ENCODE assay signal across 15 cellular contexts in the genomic region with DNA sequence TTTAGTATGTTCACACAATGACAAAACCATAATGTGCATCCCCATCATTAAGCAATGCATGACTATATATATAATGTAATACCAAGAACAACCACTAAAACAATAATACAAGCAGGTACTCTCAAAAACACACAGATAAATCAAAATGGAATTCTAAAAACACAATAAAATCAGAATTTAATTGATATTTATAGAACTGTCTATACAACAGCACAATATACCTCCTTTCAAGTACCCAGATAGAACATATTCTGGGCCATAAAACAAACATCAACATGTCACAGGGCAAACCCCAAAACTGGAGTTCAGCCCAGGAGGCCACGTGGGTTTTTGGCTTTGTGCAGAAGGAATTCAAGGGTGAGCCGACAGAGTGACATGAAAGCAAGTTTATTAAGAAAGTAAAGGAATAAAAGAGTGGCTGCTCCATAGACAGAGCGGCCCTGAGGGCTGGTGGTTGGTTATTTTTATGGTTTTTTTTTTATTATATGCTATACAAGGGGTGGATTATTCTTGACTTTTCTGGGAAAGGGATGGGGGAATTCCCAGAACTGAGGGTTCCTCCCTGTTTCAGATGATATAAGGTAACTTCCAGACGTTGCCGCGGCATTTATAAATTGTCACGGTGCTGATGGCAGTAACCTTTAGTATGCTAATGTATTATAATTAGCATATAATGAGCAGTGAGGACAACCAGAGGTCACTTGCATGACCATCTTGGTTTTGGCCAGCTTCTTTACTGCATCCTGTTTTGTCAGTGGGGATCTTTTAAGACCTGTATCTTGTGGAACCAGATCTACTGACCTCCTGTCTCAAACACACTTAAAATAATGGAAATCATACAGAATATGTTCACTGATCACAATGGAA. TPM values are rescaled to one million over a fixed set of nuclear protein-coding genes. Genes with fewer than 3 reads are reported as not detected.
DNase-seq lines count a peak whose midpoint lies in the region; ATAC-seq and TF ChIP-seq lines count a peak whose summit lies in the region.
"Had no signal": no experiment of that assay in that cellular context is flagged by ENCODE, and none has a peak within 500 bp of the region (broad histone marks: within the 10 kb centered on the region; RNA-seq: fewer than 3 reads in every experiment).

No MANE protein-coding gene starts in this region.

- CTCF ChIA-PET in CD4-positive, alpha-beta memory T cell (lab: Charles Lee; ENCODE audit: partially characterized antibody), result no interaction called here

- intact Hi-C loops in heart left ventricle (cut with DNase I), result loop anchor here in 1 of 10 donors (5.0 kb wide), 1 partner anchor 44 kb away; a partner anchor contains a TSS
- intact Hi-C loops in cardiac septum (cut with DNase I), result loop anchor here (5.0 kb wide), 2 partner anchors 39 to 96 kb away; no protein-coding TSS in a partner anchor
- intact Hi-C loops in CD4-positive, alpha-beta memory T cell (cut with micrococcal nuclease), result no loop called here

- no peaks in the 10 kb centered on the region for H3K27me3 ChIP-seq in heart left ventricle
- no peaks in the 10 kb centered on the region for H3K27me3 ChIP-seq in CD4-positive, alpha-beta memory T cell (ENCODE audit: insufficient read depth, low read length)
- H3K27me3 ChIP-seq: tibial artery had no signal

- no peak overlapping the region for H3K4me3 Mint-ChIP-seq in CD4-positive, alpha-beta memory T cell
- H3K4me3 Mint-ChIP-seq: activated T-cell treated with anti-CD3 and anti-CD28 coated beads, Interleukin-2, amount 50 U/mL, for 24 hours; B cell had no signal

- peaks cover 14 to 26% (median 23%) of the 10 kb centered on the region in 4 donors for H3K4me1 Mint-ChIP-seq in CD4-positive, alpha-beta memory T cell

- peak; percentile 42 to 81 (median 58) for ATAC-seq in heart left ventricle

- peak in 3 of 5 donors; percentile 23 to 45 (median 30) for DNase-seq in heart left ventricle
- no peak for DNase-seq in cardiac septum (ENCODE audit: low spot score)
- peak; percentile 88 for DNase-seq in astrocyte of the hippocampus (ENCODE audit: low read depth, low spot score)
- DNase-seq in inferior parietal cortex (ENCODE audit: extremely low spot score), result peak; percentile 18
- no peak for DNase-seq in stimulated activated CD4-positive, alpha-beta T cell treated with anti-CD3 and anti-CD28 coated beads, Interleukin-15, amount 100 ng/mL, for 24 hours
- no peak for DNase-seq in UCSD-AML1 (lab: John Stamatoyannopoulos, UW; ENCODE audit: unreplicated experiment)
- DNase-seq in CD4-positive, alpha-beta memory T cell, result no peak
- no peak for DNase-seq in activated effector memory CD4-positive, alpha-beta T cell treated with Interleukin-2 at 50 U/mL for 16 hours
- DNase-seq: activated T-cell treated with anti-CD3 and anti-CD28 coated beads, Interleukin-2, amount 50 U/mL, for 24 hours; NCI-H69; stimulated activated CD4-positive, alpha-beta T cell treated with anti-CD3 and anti-CD28 coated beads, Interleukin-4, amount 100 ng/mL, for 1 hour; T-helper 9 cell; tibial artery had no signal

- POLR2A ChIA-PET in CD4-positive, alpha-beta memory T cell (lab: Charles Lee; ENCODE audit: partially characterized antibody), result no interaction called here

- no peaks in the 10 kb centered on the region for H3K36me3 ChIP-seq in heart left ventricle
- H3K36me3 ChIP-seq in CD4-positive, alpha-beta memory T cell (ENCODE audit: insufficient read depth, low read length), result no peaks in the 10 kb centered on the region
- H3K36me3 ChIP-seq: tibial artery had no signal

- TF ChIP-seq POLR2A in heart left ventricle (IDR thresholded peaks at IDR 0.05), result no peak

- no peak overlapping the region for H3K4me3 ChIP-seq in heart left ventricle
- no peak overlapping the region for H3K4me3 ChIP-seq in CD4-positive, alpha-beta memory T cell (ENCODE audit: low read length in 2 of 2)
- H3K4me3 ChIP-seq: tibial artery had no signal

- no peak overlapping the region for H3K27ac Mint-ChIP-seq in CD4-positive, alpha-beta memory T cell
- H3K27ac Mint-ChIP-seq: activated T-cell treated with anti-CD3 and anti-CD28 coated beads, Interleukin-2, amount 50 U/mL, for 24 hours; B cell; nephron had no signal

- no peaks in the 10 kb centered on the region for H3K36me3 Mint-ChIP-seq in CD4-positive, alpha-beta memory T cell

- 71 to 82% (median 77%) methylated on average over 7 of the region's 7 CpGs for WGBS in heart left ventricle, 4 donors

- H3K9me3 Mint-ChIP-seq in CD4-positive, alpha-beta memory T cell, result peaks cover 0 to 12% (median 3%) of the 10 kb centered on the region in 8 donors
- H3K9me3 Mint-ChIP-seq: activated T-cell treated with anti-CD3 and anti-CD28 coated beads, Interleukin-2, amount 50 U/mL, for 24 hours had no signal

- H3K9me3 ChIP-seq in heart left ventricle, result peaks cover 0 to 21% (median 0%) of the 10 kb centered on the region in 12 donors
- no peaks in the 10 kb centered on the region for H3K9me3 ChIP-seq in CD4-positive, alpha-beta memory T cell (ENCODE audit: control insufficient read depth in 1 of 2, low read length in 2 of 2)
- H3K9me3 ChIP-seq: tibial artery had no signal

- H3K27me3 Mint-ChIP-seq in CD4-positive, alpha-beta memory T cell, result peaks cover 5 to 10% of the 10 kb centered on the region in 2 donors
- H3K27me3 Mint-ChIP-seq: B cell had no signal

- peak in 3 of 12 donors; percentile 43 to 69 (median 60) for TF ChIP-seq CTCF in heart left ventricle (IDR thresholded peaks at IDR 0.05)

- H3K27ac ChIP-seq in heart left ventricle, result peak overlapping the region in 2 of 12 donors; percentile 25 to 32
- no peak overlapping the region for H3K27ac ChIP-seq in CD4-positive, alpha-beta memory T cell (ENCODE audit: low read depth, low read length)
- H3K27ac ChIP-seq: tibial artery had no signal

- H3K4me1 ChIP-seq in heart left ventricle, result peaks cover 0 to 11% (median 0%) of the 10 kb centered on the region in 12 donors
- H3K4me1 ChIP-seq in CD4-positive, alpha-beta memory T cell (ENCODE audit: insufficient read depth, low read length), result peaks cover 24% of the 10 kb centered on the region

RNA-seq across cellular contexts. Expression of a gene that starts 5.6 kb away (rescaled TPM):
- total RNA-seq in heart left ventricle (10 to 100 TPM in 4 of 9 donors, 1 to 10 TPM in 5; 7.6 to 15.4 (median 9.6) TPM), cardiac septum (19.5 TPM)
- polyA plus RNA-seq in heart left ventricle, result 1 to 10 TPM; 2.6 to 7.7 TPM
- 1 to 10 TPM; 1.4 to 1.6 TPM for total RNA-seq in CD4-positive, alpha-beta memory T cell
- 1 to 10 TPM; 1.3 TPM for polyA plus RNA-seq in CD4-positive, alpha-beta memory T cell

RNA-seq across cellular contexts. Expression of a gene that starts 44.3 kb away (rescaled TPM):
- total RNA-seq in heart left ventricle (10 to 100 TPM in 5 of 9 donors, 1 to 10 TPM in 4; 8.2 to 18.0 (median 11.6) TPM), cardiac septum (16.9 TPM)
- 10 to 100 TPM in 1 of 2 donors, 1 to 10 TPM in 1; 4.5 to 10.8 TPM for polyA plus RNA-seq in heart left ventricle
- total RNA-seq in CD4-positive, alpha-beta memory T cell, result 1 to 10 TPM; 3.5 to 3.7 TPM
- 1 to 10 TPM; 2.6 to 3.6 TPM for polyA plus RNA-seq in CD4-positive, alpha-beta memory T cell

Comparison
In these comparisons a context has a peak if more than half of its experiments do, and no peak if none do; other contexts are left out.
1. DNase-seq: peak in heart left ventricle (3 of 5), astrocyte of the hippocampus (single experiment) and inferior parietal cortex (single experiment); none in cardiac septum (single experiment), stimulated activated CD4-positive, alpha-beta T cell treated with anti-CD3 and anti-CD28 coated beads, Interleukin-15, amount 100 ng/mL, for 24 hours (single experiment), UCSD-AML1 (single experiment), CD4-positive, alpha-beta memory T cell (0 of 5) and activated effector memory CD4-positive, alpha-beta T cell treated with Interleukin-2 at 50 U/mL for 16 hours (single experiment).